Comparison of ENCODE assay signal across 8 cellular contexts in genomic region chr9:136400038-136400834, GRCh38. TPM values are rescaled to one million over a fixed set of nuclear protein-coding genes. Genes with fewer than 3 reads are reported as not detected.
A peak's percentile ranks its signal among the peaks of the same experiment; 100 is the strongest.
DNase-seq lines count a peak whose midpoint lies in the region; ATAC-seq and TF ChIP-seq lines count a peak whose summit lies in the region.

TSS of gene SNAPC4 (minus strand) at chr9:136400170. CDS start at chr9:136398428, 1,742 bp downstream.

- H3K4me3 ChIP-seq in GM12865 (ENCODE audit: low read depth, low read length) (peak within 1 kb of the TSS; percentile 95), hepatocyte (peak within 1 kb of the TSS; percentile 97), rectal smooth muscle tissue (ENCODE audit: low read length) (peak within 1 kb of the TSS; percentile 90), aorta (ENCODE audit: low read length in 2 of 2) (peak within 1 kb of the TSS; percentile 78 to 85)

- no peaks in the 10 kb centered on the region for H3K9me3 ChIP-seq in hepatocyte (ENCODE audit: low read depth)
- no peaks in the 10 kb centered on the region for H3K9me3 ChIP-seq in aorta (ENCODE audit: control insufficient read depth, low read length)

- H3K9me2 ChIP-seq in hepatocyte (replicated peaks; ENCODE audit: insufficient read depth) = no peaks in the 10 kb centered on the region

- DNase-seq in GM12865 (ENCODE audit: low read depth) (peak; percentile 94), NCI-H1436 treated with DMSO at 0.1 percent for 48 hours (lab: John Stamatoyannopoulos, UW) (peak; percentile 45), T-helper 2 cell (peak; percentile 74 to 92 (median 80)), anterior cingulate cortex (lab: John Stamatoyannopoulos, UW) (peak in 57 of 58 donors; percentile 9 to 88 (median 70)), hepatocyte (ENCODE audit: low spot score) (peak; percentile 96), aorta (peak; percentile 90 to 96)

- H3K79me2 ChIP-seq in hepatocyte = peaks cover 27% of the 10 kb centered on the region

- H4K20me1 ChIP-seq in hepatocyte (ENCODE audit: insufficient read depth, poor library complexity, severe bottlenecking) = no peaks in the 10 kb centered on the region

- H3K27ac ChIP-seq in hepatocyte (peak within 1 kb of the TSS; percentile 85), rectal smooth muscle tissue (ENCODE audit: low read depth, low read length) (peak within 1 kb of the TSS; percentile 45), aorta (ENCODE audit: low read depth in 1 of 2, low read length in 2 of 2) (peak within 1 kb of the TSS in 1 of 2 donors; percentile 10)

- WGBS in hepatocyte (ENCODE audit: low lambda C conversion rate, missing lambda C conversion rate) = 14% methylated on average over 65 of the region's 71 CpGs
- 4 to 5% methylated on average over 63 to 71 of the region's 71 CpGs for WGBS in aorta, 2 donors

- intact Hi-C loops in aorta (cut with DNase I) = no loop called here

- peak within 1 kb of the TSS; percentile 93 for H3K4me2 ChIP-seq in hepatocyte

- H2AFZ ChIP-seq in hepatocyte = peak within 1 kb of the TSS; percentile 86

- TF ChIP-seq CTCF in GM12865 (IDR thresholded peaks at IDR 0.05; ENCODE audit: insufficient read depth, low read depth, low read length, missing control alignments) (peak; percentile 87), hepatocyte (IDR thresholded peaks at IDR 0.05; ENCODE audit: poor library complexity) (peak; percentile 91)

- H3K4me1 ChIP-seq in hepatocyte (ENCODE audit: insufficient read depth) = peaks cover 11% of the 10 kb centered on the region
- H3K4me1 ChIP-seq in rectal smooth muscle tissue (ENCODE audit: control insufficient read depth, insufficient read depth, low read length) = peaks cover 6% of the 10 kb centered on the region
- no peaks in the 10 kb centered on the region for H3K4me1 ChIP-seq in aorta (ENCODE audit: control insufficient read depth in 1 of 2, insufficient read depth in 2 of 2, low read length in 2 of 2)

- H3K27me3 ChIP-seq in hepatocyte = no peaks in the 10 kb centered on the region
- no peaks in the 10 kb centered on the region for H3K27me3 ChIP-seq in rectal smooth muscle tissue (ENCODE audit: control insufficient read depth, insufficient read depth, low read length)
- no peaks in the 10 kb centered on the region for H3K27me3 ChIP-seq in aorta (ENCODE audit: control insufficient read depth in 1 of 2, insufficient read depth in 2 of 2, low read length in 1 of 2)

- H3K36me3 ChIP-seq in hepatocyte (replicated peaks; ENCODE audit: insufficient read depth, low read depth) (no peaks in the 10 kb centered on the region), rectal smooth muscle tissue (ENCODE audit: control insufficient read depth, insufficient read depth, low read length) (peaks cover 12% of the 10 kb centered on the region), aorta (ENCODE audit: control insufficient read depth in 1 of 2, insufficient read depth in 2 of 2, low read length in 1 of 2) (peaks cover 0 to 3% of the 10 kb centered on the region in 2 donors)

- H3K9ac ChIP-seq in rectal smooth muscle tissue (ENCODE audit: low read length) = peak within 1 kb of the TSS; percentile 71

- ATAC-seq in HG02678 (IDR thresholded peaks at IDR 0.05; ENCODE audit: unreplicated experiment) (peak; percentile 75), aorta (ENCODE audit: low FRiP score) (peak; percentile 94)

RNA-seq across cellular contexts. Expression of gene SNAPC4, which starts in this region (rescaled TPM):
- total RNA-seq in hepatocyte (5.3 and 10.5 TPM in 2 replicates), aorta (1 to 10 TPM; 6.8 to 7.7 TPM)
- polyA plus RNA-seq in hepatocyte (6.3 and 8.7 TPM in 2 replicates), aorta (10 to 100 TPM in 1 of 2 donors, 1 to 10 TPM in 1; 1.6 to 13.9 TPM)

Comparison
In these comparisons a context has a peak if more than half of its experiments do, and no peak if none do; other contexts are left out.
1. DNase-seq: peak in every context shown above with its lines; median percentile 96 in hepatocyte; 94 in GM12865; 93 in aorta; 80 in T-helper 2 cell; 70 in anterior cingulate cortex; 45 in NCI-H1436 treated with DMSO at 0.1 percent for 48 hours.